ENCODE assay signal across 23 cellular contexts in genomic region chr14:51807355-51807754, GRCh38. TPM values are rescaled to one million over a fixed set of nuclear protein-coding genes. Genes with fewer than 3 reads are reported as not detected.
DNase-seq lines count a peak whose midpoint lies in the region; ATAC-seq and TF ChIP-seq lines count a peak whose summit lies in the region.
"Had no signal": no experiment of that assay in that cellular context is flagged by ENCODE, and none has a peak within 500 bp of the region (broad histone marks: within the 10 kb centered on the region; RNA-seq: fewer than 3 reads in every experiment).

No MANE protein-coding gene starts in this region.

- peak; percentile 62 for DNase-seq in AG08395 (ENCODE audit: low spot score)
- DNase-seq in LHCN-M2 (ENCODE audit: low read depth): peak; percentile 55
- DNase-seq in fibroblast of lung (ENCODE audit: low read depth in 2 of 2): peak; percentile 54 to 58
- no peak for DNase-seq in omental fat pad (ENCODE audit: low spot score)
- DNase-seq in activated CD8-positive, alpha-beta memory T cell treated with anti-CD3 and anti-CD28 coated beads, Interleukin-2, amount 10 ng/mL, durations not matched to agents 7 days and 5 days: no peak
- DNase-seq in NCI-H1105 (lab: John Stamatoyannopoulos, UW): no peak
- DNase-seq: activated CD4-positive, CD25-positive, alpha-beta regulatory T cell treated with anti-CD3 and anti-CD28 coated beads, Interleukin-2, amount 50 U/mL, for 72 hours; activated CD8-positive, alpha-beta memory T cell treated with anti-CD3 and anti-CD28 coated beads for 24 hours; activated naive CD8-positive, alpha-beta T cell treated with anti-CD3 and anti-CD28 coated beads for 36 hours; CD8-positive, alpha-beta T cell; H9; mammary epithelial cell; natural killer cell; NCI-H526 treated with DMSO at 0.1 percent for 48 hours; SHP77 treated with DMSO at 0.1 percent for 48 hours; stimulated activated naive B cell treated with anti-CD40 and anti-IgM and Interleukin-4, amounts not matched to agents 10 μg/mL and 1 μg/mL and 100 μg/mL, for 72 hours had no signal

- CTCF ChIA-PET in activated CD8-positive, alpha-beta memory T cell treated with anti-CD3 and anti-CD28 coated beads, Interleukin-2, amount 10 ng/mL, durations not matched to agents 7 days and 5 days (lab: Charles Lee): no interaction called here

- H3K27ac ChIP-seq in fibroblast of lung (ENCODE audit: insufficient read depth, low read length): no peak overlapping the region
- H3K27ac ChIP-seq: dorsolateral prefrontal cortex, epithelial cell of prostate, prostate gland, tibial nerve had no signal

- H3K9me3 Mint-ChIP-seq in activated CD8-positive, alpha-beta memory T cell treated with anti-CD3 and anti-CD28 coated beads, Interleukin-2, amount 10 ng/mL, durations not matched to agents 7 days and 5 days (ENCODE audit: low read depth): peaks cover 9% of the 10 kb centered on the region
- H3K9me3 Mint-ChIP-seq: natural killer cell had no signal

- H2AFZ ChIP-seq in fibroblast of lung (ENCODE audit: low read length): no peak overlapping the region

- no peak overlapping the region for H3K4me3 ChIP-seq in fibroblast of lung (replicated peaks in 1 of 4; ENCODE audit: control extremely low read depth in 1 of 4, insufficient read depth in 1 of 4, low read depth in 3 of 4, low read length in 4 of 4)
- H3K4me3 ChIP-seq: dorsolateral prefrontal cortex, prostate gland, tibial nerve had no signal

- H3K36me3 ChIP-seq in fibroblast of lung (ENCODE audit: control insufficient read depth, insufficient read depth, low read length): no peaks in the 10 kb centered on the region
- H3K36me3 ChIP-seq: prostate gland, tibial nerve had no signal

- no peaks in the 10 kb centered on the region for H3K4me1 ChIP-seq in fibroblast of lung (ENCODE audit: control insufficient read depth, extremely low read depth, insufficient read depth, low read length)
- H3K4me1 ChIP-seq: prostate gland, tibial nerve had no signal

- H3K27me3 Mint-ChIP-seq in activated CD8-positive, alpha-beta memory T cell treated with anti-CD3 and anti-CD28 coated beads, Interleukin-2, amount 10 ng/mL, durations not matched to agents 7 days and 5 days: peaks cover 3% of the 10 kb centered on the region
- H3K27me3 Mint-ChIP-seq: activated naive CD8-positive, alpha-beta T cell treated with anti-CD3 and anti-CD28 coated beads for 36 hours; stimulated activated naive B cell treated with anti-CD40 and anti-IgM and Interleukin-4, amounts not matched to agents 10 μg/mL and 1 μg/mL and 100 μg/mL, for 72 hours had no signal

- H3K79me2 ChIP-seq in fibroblast of lung (ENCODE audit: control insufficient read depth, insufficient read depth, low read length): no peaks in the 10 kb centered on the region

- peak overlapping the region; percentile 29 for H3K4me2 ChIP-seq in fibroblast of lung (ENCODE audit: extremely low read depth, insufficient read depth, low read length)

- no peak overlapping the region for H3K4me3 Mint-ChIP-seq in activated CD8-positive, alpha-beta memory T cell treated with anti-CD3 and anti-CD28 coated beads, Interleukin-2, amount 10 ng/mL, durations not matched to agents 7 days and 5 days
- H3K4me3 Mint-ChIP-seq: activated naive CD8-positive, alpha-beta T cell treated with anti-CD3 and anti-CD28 coated beads for 36 hours; activated T-helper 1 cell treated with anti-CD3 and anti-CD28 coated beads, Interleukin-12 subunit alpha, Interleukin-12 subunit beta, Interleukin-2, Interleukin-4 antibody, amounts not matched to agents 30 ng/mL and 10 ng/mL and 1 ng/mL, durations not matched to agents 14 hours and 24 hours and 36 hours; CD8-positive, alpha-beta T cell; H9; natural killer cell; stimulated activated naive B cell treated with anti-CD40 and anti-IgM and Interleukin-4, amounts not matched to agents 10 μg/mL and 1 μg/mL and 100 μg/mL, for 72 hours had no signal

- H3K9ac ChIP-seq in fibroblast of lung (ENCODE audit: insufficient read depth, low read length): no peak overlapping the region

- TF ChIP-seq CTCF in fibroblast of lung (conservative IDR thresholded peaks at IDR 0.05 in 1 of 2, IDR thresholded peaks at IDR 0.05 in 1 of 2; ENCODE audit: low read depth in 1 of 2, low read length in 2 of 2): no peak
- no peak for TF ChIP-seq CTCF in omental fat pad (IDR thresholded peaks at IDR 0.05)

- no peaks in the 10 kb centered on the region for H3K9me3 ChIP-seq in fibroblast of lung (ENCODE audit: control insufficient read depth, insufficient read depth, low read depth, low read length)
- H3K9me3 ChIP-seq: prostate gland had no signal

- no peaks in the 10 kb centered on the region for H3K36me3 Mint-ChIP-seq in activated CD8-positive, alpha-beta memory T cell treated with anti-CD3 and anti-CD28 coated beads, Interleukin-2, amount 10 ng/mL, durations not matched to agents 7 days and 5 days
- H3K36me3 Mint-ChIP-seq: activated naive CD8-positive, alpha-beta T cell treated with anti-CD3 and anti-CD28 coated beads for 36 hours; CD8-positive, alpha-beta T cell; natural killer cell had no signal

- H3K4me1 Mint-ChIP-seq in activated CD8-positive, alpha-beta memory T cell treated with anti-CD3 and anti-CD28 coated beads, Interleukin-2, amount 10 ng/mL, durations not matched to agents 7 days and 5 days: no peaks in the 10 kb centered on the region
- H3K4me1 Mint-ChIP-seq: activated naive CD8-positive, alpha-beta T cell treated with anti-CD3 and anti-CD28 coated beads for 36 hours; H9; natural killer cell; stimulated activated naive B cell treated with anti-CD40 and anti-IgM and Interleukin-4, amounts not matched to agents 10 μg/mL and 1 μg/mL and 100 μg/mL, for 72 hours had no signal

- ATAC-seq in omental fat pad (ENCODE audit: low FRiP score) (peak; percentile 37), GM21423 (IDR thresholded peaks at IDR 0.05; ENCODE audit: unreplicated experiment) (no peak), GM18858 (IDR thresholded peaks at IDR 0.05; ENCODE audit: unreplicated experiment) (no peak)
- ATAC-seq in activated CD8-positive, alpha-beta memory T cell treated with anti-CD3 and anti-CD28 coated beads, Interleukin-2, amount 10 ng/mL, durations not matched to agents 7 days and 5 days: no peak
- ATAC-seq: CD8-positive, alpha-beta T cell; natural killer cell; stimulated activated naive B cell treated with anti-CD40 and anti-IgM and Interleukin-4, amounts not matched to agents 10 μg/mL and 1 μg/mL and 100 μg/mL, for 72 hours had no signal

- no peaks in the 10 kb centered on the region for H4K20me1 ChIP-seq in fibroblast of lung (ENCODE audit: control insufficient read depth, extremely low read depth, insufficient read depth, low read length)

- H3K27ac Mint-ChIP-seq in activated CD8-positive, alpha-beta memory T cell treated with anti-CD3 and anti-CD28 coated beads, Interleukin-2, amount 10 ng/mL, durations not matched to agents 7 days and 5 days: no peak overlapping the region
- H3K27ac Mint-ChIP-seq: activated naive CD8-positive, alpha-beta T cell treated with anti-CD3 and anti-CD28 coated beads for 36 hours; activated T-helper 1 cell treated with anti-CD3 and anti-CD28 coated beads, Interleukin-12 subunit alpha, Interleukin-12 subunit beta, Interleukin-2, Interleukin-4 antibody, amounts not matched to agents 30 ng/mL and 10 ng/mL and 1 ng/mL, durations not matched to agents 14 hours and 24 hours and 36 hours; CD8-positive, alpha-beta T cell; H9; natural killer cell; stimulated activated naive B cell treated with anti-CD40 and anti-IgM and Interleukin-4, amounts not matched to agents 10 μg/mL and 1 μg/mL and 100 μg/mL, for 72 hours had no signal

- H3K27me3 ChIP-seq in fibroblast of lung (ENCODE audit: control insufficient read depth, insufficient read depth, low read length): peaks cover 2% of the 10 kb centered on the region
- H3K27me3 ChIP-seq: dorsolateral prefrontal cortex, tibial nerve had no signal

RNA-seq across cellular contexts. Expression of gene GNG2, which starts 53.1 kb away (rescaled TPM):
- total RNA-seq in LHCN-M2 (2014; rRNA removed) (45.6 and 54.1 TPM in 2 replicates), fibroblast of lung (19.0 and 21.5 TPM in 2 replicates), omental fat pad (10 to 100 TPM; 40.7 to 85.6 (median 54.0) TPM)
- polyA plus RNA-seq in LHCN-M2 (2012): 9.2 TPM
- polyA plus RNA-seq in fibroblast of lung: 21.1 and 37.0 TPM in 2 replicates
- polyA plus RNA-seq in fibroblast of lung (2012): 11.6 and 20.0 TPM in 2 replicates
- polyA minus RNA-seq in fibroblast of lung (ENCODE audit: low replicate concordance): 15.8 and 29.6 TPM in 2 replicates
- 100 to 1,000 TPM; 243 to 257 TPM for total RNA-seq in activated CD8-positive, alpha-beta memory T cell treated with anti-CD3 and anti-CD28 coated beads, Interleukin-2, amount 10 ng/mL, durations not matched to agents 7 days and 5 days

Comparison
In these comparisons a context has a peak if more than half of its experiments do, and no peak if none do; other contexts are left out.
1. DNase-seq: peak in AG08395 (single experiment), LHCN-M2 (single experiment) and fibroblast of lung (2 of 2); none in omental fat pad (single experiment), activated CD8-positive, alpha-beta memory T cell treated with anti-CD3 and anti-CD28 coated beads, Interleukin-2, amount 10 ng/mL, durations not matched to agents 7 days and 5 days (single experiment) and NCI-H1105 (single experiment).